15 cellular contexts compared by ENCODE assay signal in the genomic region with DNA sequence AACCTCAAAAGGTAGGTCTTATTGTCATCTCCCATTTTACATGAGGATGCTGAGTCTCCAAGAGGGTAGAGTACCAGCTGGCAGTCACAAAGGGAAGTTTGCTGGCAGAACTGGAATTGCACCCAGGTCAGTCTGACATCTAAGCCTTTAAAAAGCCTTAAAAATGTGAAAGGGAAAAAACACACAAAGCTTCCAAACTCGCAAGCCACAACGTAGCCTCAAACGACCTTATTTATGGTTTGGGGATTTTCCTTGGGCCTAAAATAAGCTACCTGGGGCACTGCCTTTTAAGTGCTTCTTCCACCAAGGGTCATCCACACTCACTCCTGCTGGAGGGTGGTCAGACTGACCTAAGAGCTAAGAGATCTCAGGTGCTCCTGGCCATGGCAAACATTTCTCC. TPM values are rescaled to one million over a fixed set of nuclear protein-coding genes. Genes with fewer than 3 reads are reported as not detected.
A peak's percentile ranks its signal among the peaks of the same experiment; 100 is the strongest.
DNase-seq lines count a peak whose midpoint lies in the region; ATAC-seq and TF ChIP-seq lines count a peak whose summit lies in the region.
"Had no signal": no experiment of that assay in that cellular context is flagged by ENCODE, and none has a peak within 500 bp of the region (broad histone marks: within the 10 kb centered on the region; RNA-seq: fewer than 3 reads in every experiment).

No MANE protein-coding gene starts in this region.

- H3K4me3 ChIP-seq in GM08714 (ENCODE audit: low read length) (peak overlapping the region; percentile 32), coronary artery (peak overlapping the region; percentile 93), rectal smooth muscle tissue (ENCODE audit: low read length) (peak overlapping the region; percentile 20), neural progenitor cell (no peak overlapping the region), neuronal stem cell (ENCODE audit: low read length in 2 of 2) (no peak overlapping the region)

- H3K14ac ChIP-seq in neuronal stem cell (ENCODE audit: low read length), result no peak overlapping the region

- no peak overlapping the region for H3K4me2 ChIP-seq in neural progenitor cell
- H3K4me2 ChIP-seq in neuronal stem cell (ENCODE audit: insufficient read depth, low read length, poor library complexity, severe bottlenecking), result no peak overlapping the region

- peaks cover 73% of the 10 kb centered on the region for H3K4me1 Mint-ChIP-seq in CD4-positive, alpha-beta T cell (ENCODE audit: low read depth)
- peaks cover 33% of the 10 kb centered on the region for H3K4me1 Mint-ChIP-seq in neural progenitor cell

- CTCF ChIA-PET in CD4-positive, alpha-beta T cell (lab: Charles Lee), result no interaction called here

- no peak overlapping the region for H2BK120ac ChIP-seq in neuronal stem cell (ENCODE audit: low read depth, low read length)

- H2AFZ ChIP-seq in neural progenitor cell (replicated peaks), result no peak overlapping the region
- no peak overlapping the region for H2AFZ ChIP-seq in neuronal stem cell (ENCODE audit: low read length)

- no peak overlapping the region for H2BK12ac ChIP-seq in neuronal stem cell (ENCODE audit: low read length)

- no peak overlapping the region for H2BK5ac ChIP-seq in neuronal stem cell (ENCODE audit: low read length)

- H3K27me3 ChIP-seq in CD4-positive, alpha-beta T cell (ENCODE audit: control insufficient read depth, insufficient read depth, low read length), result no peaks in the 10 kb centered on the region
- no peaks in the 10 kb centered on the region for H3K27me3 ChIP-seq in rectal smooth muscle tissue (ENCODE audit: control insufficient read depth, insufficient read depth, low read length)
- peaks cover 58% of the 10 kb centered on the region for H3K27me3 ChIP-seq in neural progenitor cell
- H3K27me3 ChIP-seq in neuronal stem cell (ENCODE audit: control insufficient read depth in 3 of 3, insufficient read depth in 3 of 3, low read depth in 1 of 3, low read length in 3 of 3), result peaks cover 0 to 26% (median 6%) of the 10 kb centered on the region in 3 experiments
- H3K27me3 ChIP-seq: ascending aorta had no signal

- H3K27me3 Mint-ChIP-seq in CD4-positive, alpha-beta T cell, result no peaks in the 10 kb centered on the region
- H3K27me3 Mint-ChIP-seq in neural progenitor cell (ENCODE audit: insufficient read depth, low read depth), result peaks cover 19% of the 10 kb centered on the region
- H3K27me3 Mint-ChIP-seq: activated CD4-positive, alpha-beta memory T cell treated with anti-CD3 and anti-CD28 coated beads, Interleukin-2, amount 10 ng/mL, durations not matched to agents 7 days and 5 days had no signal

- no peak overlapping the region for H4K91ac ChIP-seq in neuronal stem cell (ENCODE audit: low read depth, low read length, poor library complexity)

- H3K4ac ChIP-seq in neuronal stem cell (ENCODE audit: low read length), result no peak overlapping the region

- H3K4me3 Mint-ChIP-seq in CD4-positive, alpha-beta T cell, result peak overlapping the region; percentile 59
- no peak overlapping the region for H3K4me3 Mint-ChIP-seq in neural progenitor cell

- H3K18ac ChIP-seq in neuronal stem cell (ENCODE audit: low read length), result no peak overlapping the region

- H3F3A ChIP-seq in neural progenitor cell (ENCODE audit: low read depth), result peaks cover 20% of the 10 kb centered on the region

- DNase-seq in CD4-positive, alpha-beta T cell, result no peak
- DNase-seq in coronary artery (ENCODE audit: low spot score), result no peak
- DNase-seq in neural progenitor cell (ENCODE audit: low spot score), result no peak
- DNase-seq in neuronal stem cell (ENCODE audit: low spot score), result no peak
- DNase-seq: activated CD4-positive, alpha-beta memory T cell treated with anti-CD3 and anti-CD28 coated beads, Interleukin-2, amount 10 ng/mL, durations not matched to agents 7 days and 5 days; activated effector memory CD4-positive, alpha-beta T cell treated with anti-CD3 and anti-CD28 coated beads, Interleukin-2, amount 50 U/mL, for 16 hours; AML-193; natural killer cell; NCI-H526; PC-9; SK-N-SH had no signal

- no peaks in the 10 kb centered on the region for H3K79me2 ChIP-seq in neural progenitor cell (ENCODE audit: low read depth)

- H3K9ac ChIP-seq in rectal smooth muscle tissue (ENCODE audit: low read length) (no peak overlapping the region), neural progenitor cell (no peak overlapping the region), neuronal stem cell (ENCODE audit: low read depth, low read length, poor library complexity) (no peak overlapping the region)
- H3K9ac ChIP-seq: SK-N-SH had no signal

- no peak overlapping the region for H4K8ac ChIP-seq in neuronal stem cell (ENCODE audit: low read depth, low read length)

- H3K27ac ChIP-seq in CD4-positive, alpha-beta T cell (ENCODE audit: low read depth, low read length), result no peak overlapping the region
- H3K27ac ChIP-seq in coronary artery, result peak overlapping the region in 1 of 2 donors; percentile 95
- H3K27ac ChIP-seq in rectal smooth muscle tissue (ENCODE audit: low read depth, low read length), result peak overlapping the region; percentile 37
- H3K27ac ChIP-seq in neural progenitor cell, result no peak overlapping the region
- no peak overlapping the region for H3K27ac ChIP-seq in neuronal stem cell (replicated peaks; ENCODE audit: low read length)
- H3K27ac ChIP-seq: PC-9 had no signal

- no peaks in the 10 kb centered on the region for H3K9me3 Mint-ChIP-seq in CD4-positive, alpha-beta T cell
- H3K9me3 Mint-ChIP-seq in neural progenitor cell, result peaks cover 2% of the 10 kb centered on the region
- H3K9me3 Mint-ChIP-seq: activated CD4-positive, alpha-beta memory T cell treated with anti-CD3 and anti-CD28 coated beads, Interleukin-2, amount 10 ng/mL, durations not matched to agents 7 days and 5 days; natural killer cell had no signal

- H3K36me3 ChIP-seq in rectal smooth muscle tissue (ENCODE audit: control insufficient read depth, insufficient read depth, low read length) (no peaks in the 10 kb centered on the region), neural progenitor cell (no peaks in the 10 kb centered on the region), neuronal stem cell (replicated peaks in 1 of 2; ENCODE audit: control insufficient read depth in 2 of 2, insufficient read depth in 2 of 2, low read length in 2 of 2) (no peaks in the 10 kb centered on the region)
- H3K36me3 ChIP-seq: ascending aorta had no signal

- POLR2A ChIA-PET in CD4-positive, alpha-beta T cell (lab: Charles Lee), result no interaction called here

- no peak for TF ChIP-seq CTCF in CD4-positive, alpha-beta T cell (IDR thresholded peaks at IDR 0.05)
- TF ChIP-seq CTCF in coronary artery (IDR thresholded peaks at IDR 0.05), result no peak
- TF ChIP-seq CTCF in neural progenitor cell (IDR thresholded peaks at IDR 0.05), result no peak

- no peak overlapping the region for H2AK5ac ChIP-seq in neuronal stem cell (ENCODE audit: low read depth, low read length)

- H3K4me1 ChIP-seq in rectal smooth muscle tissue (ENCODE audit: control insufficient read depth, insufficient read depth, low read length) (peaks cover 24% of the 10 kb centered on the region), neural progenitor cell (peaks cover 17% of the 10 kb centered on the region), neuronal stem cell (ENCODE audit: control insufficient read depth in 2 of 2, insufficient read depth in 1 of 2, low read depth in 1 of 2, low read length in 2 of 2) (peaks cover 6 to 8% of the 10 kb centered on the region in 2 donors)

- H3K36me3 Mint-ChIP-seq in CD4-positive, alpha-beta T cell (ENCODE audit: low read depth), result peaks cover 11% of the 10 kb centered on the region
- H3K36me3 Mint-ChIP-seq in neural progenitor cell, result no peaks in the 10 kb centered on the region
- H3K36me3 Mint-ChIP-seq: natural killer cell had no signal

- H3K23ac ChIP-seq in neuronal stem cell (ENCODE audit: low read depth, low read length, poor library complexity), result no peak overlapping the region

- peak overlapping the region; percentile 97 for H3K27ac Mint-ChIP-seq in CD4-positive, alpha-beta T cell
- no peak overlapping the region for H3K27ac Mint-ChIP-seq in neural progenitor cell

- H2BK15ac ChIP-seq in neuronal stem cell (ENCODE audit: low read length), result no peak overlapping the region

- ATAC-seq in CD4-positive, alpha-beta T cell (ENCODE audit: poor library complexity), result no peak
- ATAC-seq in GM21447 (IDR thresholded peaks at IDR 0.05; ENCODE audit: unreplicated experiment), result no peak
- ATAC-seq: natural killer cell had no signal

- no CpG with 5 or more reads among the region's 3 CpGs for WGBS in neuronal stem cell (ENCODE audit: extremely low coverage in 2 of 2, insufficient read length in 2 of 2, insufficient replicate concordance in 1 of 2), 2 donors

- H3K9me3 ChIP-seq in CD4-positive, alpha-beta T cell (ENCODE audit: control insufficient read depth, low read length), result no peaks in the 10 kb centered on the region
- no peaks in the 10 kb centered on the region for H3K9me3 ChIP-seq in neural progenitor cell (ENCODE audit: low read depth)
- no peaks in the 10 kb centered on the region for H3K9me3 ChIP-seq in neuronal stem cell (replicated peaks in 1 of 2; ENCODE audit: control insufficient read depth in 2 of 2, insufficient read depth in 1 of 2, low read depth in 1 of 2, low read length in 2 of 2)
- H3K9me3 ChIP-seq: ascending aorta, SK-N-SH had no signal

- intact Hi-C loops in CD4-positive, alpha-beta T cell (cut with DNase I, micrococcal nuclease), result loop anchor here (5.0 kb wide), 4 partner anchors 38 to 1948 kb away; a partner anchor contains a TSS

- H4K20me1 ChIP-seq in neural progenitor cell (ENCODE audit: low read depth), result no peaks in the 10 kb centered on the region

- H3K79me1 ChIP-seq in neuronal stem cell (ENCODE audit: low read depth, low read length), result no peaks in the 10 kb centered on the region

RNA-seq across cellular contexts. Expression of a gene that starts 2.1 kb away (rescaled TPM):
- 10 to 100 TPM; 17.2 to 18.5 TPM for total RNA-seq in CD4-positive, alpha-beta T cell
- 0.45 and 1.1 TPM in 2 replicates for total RNA-seq in neural progenitor cell (ENCODE audit: low replicate concordance)
- polyA plus RNA-seq in neuronal stem cell (2013, experiment 1 of 2), result 1.5 TPM
- 1.7 TPM for polyA plus RNA-seq in neuronal stem cell (2013, experiment 2 of 2)

Comparison
In these comparisons a context has a peak if more than half of its experiments do, and no peak if none do; other contexts are left out.
1. H3K4me3 ChIP-seq: peak in GM08714 (single experiment), coronary artery (single experiment) and rectal smooth muscle tissue (single experiment); none in neural progenitor cell (single experiment) and neuronal stem cell (0 of 2).